In the genomic region with DNA sequence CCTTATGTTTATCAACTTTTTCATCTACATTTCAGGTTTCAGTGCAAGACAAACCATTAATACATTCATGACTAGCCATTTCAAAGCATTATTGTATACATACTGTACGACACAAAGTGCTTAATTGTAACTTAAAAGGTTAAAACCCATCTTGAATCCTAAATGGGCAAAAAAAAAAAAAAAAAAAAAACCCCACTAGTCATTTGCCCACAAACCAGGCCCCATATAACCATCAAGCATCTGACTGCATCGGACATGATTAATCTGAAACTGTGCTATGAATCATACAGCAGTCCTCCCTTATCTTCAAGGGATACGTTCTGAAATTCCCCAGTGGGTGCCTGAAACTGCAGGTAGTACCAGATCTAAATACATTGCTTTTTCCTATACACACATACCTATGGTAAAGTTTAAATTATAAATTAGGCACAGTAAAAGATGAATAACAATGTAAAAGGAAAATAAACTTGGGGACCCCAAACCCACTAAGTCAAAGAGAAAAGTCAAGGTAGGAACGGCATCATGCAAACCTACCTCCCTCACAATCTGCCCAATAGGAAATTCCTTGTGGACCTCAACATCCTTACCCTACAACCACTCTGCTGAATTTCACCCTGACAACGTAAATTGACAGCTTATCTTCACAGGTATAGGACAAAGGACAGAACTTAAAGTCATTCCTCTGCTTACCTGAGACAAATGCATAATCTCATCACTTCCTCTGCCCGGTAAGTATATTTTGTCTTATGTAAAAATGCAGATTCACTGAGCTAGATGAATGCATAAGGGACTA, we compare ENCODE assay signal across 9 cellular contexts. TPM values are rescaled to one million over a fixed set of nuclear protein-coding genes. Genes with fewer than 3 reads are reported as not detected.
A peak's percentile ranks its signal among the peaks of the same experiment; 100 is the strongest.
DNase-seq lines count a peak whose midpoint lies in the region; ATAC-seq, FAIRE-seq and TF ChIP-seq lines count a peak whose summit lies in the region.
"Had no signal": no experiment of that assay in that cellular context is flagged by ENCODE, and none has a peak within 500 bp of the region (broad histone marks: within the 10 kb centered on the region; RNA-seq: fewer than 3 reads in every experiment).

No MANE protein-coding gene starts in this region.

- H3K27me3 ChIP-seq in ascending aorta (no peaks in the 10 kb centered on the region), HepG2 (ENCODE audit: control insufficient read depth in 1 of 2, insufficient read depth in 2 of 2, low read length in 2 of 2) (no peaks in the 10 kb centered on the region)

- intact Hi-C loops in ascending aorta (cut with DNase I) (no loop called here), HepG2 (cut with micrococcal nuclease; ENCODE audit: unreplicated experiment) (no loop called here)

- no peaks in the 10 kb centered on the region for H3K9me3 ChIP-seq in ascending aorta
- no peaks in the 10 kb centered on the region for H3K9me3 ChIP-seq in HepG2 (ENCODE audit: low read length)

- no peaks in the 10 kb centered on the region for H3K27me3 Mint-ChIP-seq in activated T-cell treated with anti-CD3 and anti-CD28 coated beads, Interleukin-2, amount 50 U/mL, for 24 hours
- H3K27me3 Mint-ChIP-seq in T-helper 2 cell treated with Interferon-gamma antibody and Interleukin-4, amounts not matched to agents 5 μg/mL and 100 μg/mL, for 36 hours (ENCODE audit: low read depth) = no peaks in the 10 kb centered on the region
- no peaks in the 10 kb centered on the region for H3K27me3 Mint-ChIP-seq in memory B cell

- no peak for DNase-seq in activated T-cell treated with anti-CD3 and anti-CD28 coated beads, Interleukin-2, amount 50 U/mL, for 24 hours
- DNase-seq in activated T-cell treated with anti-CD3 and anti-CD28 coated beads, Interleukin-2, amount 50 U/mL, for 48 hours = no peak
- DNase-seq in T-helper 2 cell treated with Interferon-gamma antibody and Interleukin-4, amounts not matched to agents 5 μg/mL and 100 μg/mL, for 36 hours (ENCODE audit: low spot score) = peak; percentile 50
- DNase-seq in memory B cell (ENCODE audit: low spot score in 2 of 2) (no peak), cortex of kidney (lab: John Stamatoyannopoulos, UW) (no peak), ascending aorta (ENCODE audit: low spot score in 2 of 2) (no peak), HepG2 (ENCODE audit: low spot score) (no peak)

- H2AFZ ChIP-seq in HepG2 (ENCODE audit: low read length) = no peak overlapping the region

- H3K4me1 Mint-ChIP-seq in activated T-cell treated with anti-CD3 and anti-CD28 coated beads, Interleukin-2, amount 50 U/mL, for 24 hours (ENCODE audit: low read depth) = peaks cover 76% of the 10 kb centered on the region
- H3K4me1 Mint-ChIP-seq in T-helper 2 cell treated with Interferon-gamma antibody and Interleukin-4, amounts not matched to agents 5 μg/mL and 100 μg/mL, for 36 hours (ENCODE audit: low read depth) = peaks cover 54% of the 10 kb centered on the region
- peaks cover 21% of the 10 kb centered on the region for H3K4me1 Mint-ChIP-seq in memory B cell

- no TSS peak for BruUV-seq in HepG2 (replicated peaks; lab: Mats Ljungman, UMichigan)

- H3K79me2 ChIP-seq in HepG2 (ENCODE audit: insufficient read depth, low read length) = peaks cover 98% of the 10 kb centered on the region

- TF ChIP-seq CTCF in ascending aorta (IDR thresholded peaks at IDR 0.05) (no peak), HepG2 (CRISPR knock-in tag; IDR thresholded peaks at IDR 0.05) (no peak)

- no peak for FAIRE-seq in HepG2 (lab: Jason Lieb, UNC)

- H3K4me3 ChIP-seq in ascending aorta (no peak overlapping the region), HepG2 (replicated peaks in 1 of 3; ENCODE audit: insufficient read depth in 1 of 3, low read depth in 2 of 3, low read length in 3 of 3) (no peak overlapping the region)

- no peaks in the 10 kb centered on the region for H3K9me3 Mint-ChIP-seq in activated T-cell treated with anti-CD3 and anti-CD28 coated beads, Interleukin-2, amount 50 U/mL, for 24 hours
- no peaks in the 10 kb centered on the region for H3K9me3 Mint-ChIP-seq in T-helper 2 cell treated with Interferon-gamma antibody and Interleukin-4, amounts not matched to agents 5 μg/mL and 100 μg/mL, for 36 hours
- no peaks in the 10 kb centered on the region for H3K9me3 Mint-ChIP-seq in memory B cell
- H3K9me3 Mint-ChIP-seq: neural crest cell had no signal

- H3K27ac Mint-ChIP-seq in activated T-cell treated with anti-CD3 and anti-CD28 coated beads, Interleukin-2, amount 50 U/mL, for 24 hours = peak overlapping the region; percentile 87
- H3K27ac Mint-ChIP-seq in T-helper 2 cell treated with Interferon-gamma antibody and Interleukin-4, amounts not matched to agents 5 μg/mL and 100 μg/mL, for 36 hours = peak overlapping the region; percentile 22
- no peak overlapping the region for H3K27ac Mint-ChIP-seq in memory B cell

- CTCF ChIA-PET in HepG2 (lab: Yijun Ruan, JAX; ENCODE audit: low intra/inter-chr PET ratio, low total read pairs) = no interaction called here

- H3K4me2 ChIP-seq in HepG2 (ENCODE audit: low read depth, low read length) = no peak overlapping the region

- in situ Hi-C loops in HepG2 (cut with HindIII; ENCODE audit: extremely low pct_ligation_motif_present, low pct_unique_long_range_greater_than_20kb) = no loop called here

- H3K27ac ChIP-seq in ascending aorta = no peak overlapping the region
- no peak overlapping the region for H3K27ac ChIP-seq in HepG2 (ENCODE audit: extremely low read length, insufficient read depth, low read length)

- H4K20me1 ChIP-seq in HepG2 (ENCODE audit: insufficient read depth, low read length) = peaks cover 15% of the 10 kb centered on the region

- peak overlapping the region; percentile 47 for H3K4me3 Mint-ChIP-seq in activated T-cell treated with anti-CD3 and anti-CD28 coated beads, Interleukin-2, amount 50 U/mL, for 24 hours
- H3K4me3 Mint-ChIP-seq in T-helper 2 cell treated with Interferon-gamma antibody and Interleukin-4, amounts not matched to agents 5 μg/mL and 100 μg/mL, for 36 hours = peak overlapping the region; percentile 5
- peak overlapping the region; percentile 29 for H3K4me3 Mint-ChIP-seq in memory B cell
- H3K4me3 Mint-ChIP-seq: neural crest cell had no signal

- no peaks in the 10 kb centered on the region for H3K36me3 ChIP-seq in ascending aorta
- no peaks in the 10 kb centered on the region; a peak in 2 of 5 replicates for H3K36me3 ChIP-seq in HepG2 (replicated peaks in 1 of 2; ENCODE audit: control insufficient read depth in 1 of 2, insufficient read depth in 2 of 2, low read length in 2 of 2)

- TF ChIP-seq EP300 in HepG2 (IDR thresholded peaks at IDR 0.05; ENCODE audit: low read depth in 2 of 2, low read length in 2 of 2) (no peak), HepG2 (CRISPR knock-in tag; IDR thresholded peaks at IDR 0.05; ENCODE audit: borderline replicate concordance) (no peak)

- H3K9ac ChIP-seq in HepG2 (ENCODE audit: insufficient read depth, low read depth, low read length) = no peak overlapping the region

- POLR2A ChIA-PET in HepG2 (lab: Yijun Ruan, JAX) = no interaction called here

- TF ChIP-seq RAD21 in HepG2 (CRISPR knock-in tag; IDR thresholded peaks at IDR 0.05) = no peak

- no peak for TF ChIP-seq POLR2A in HepG2 (IDR thresholded peaks at IDR 0.05; ENCODE audit: insufficient read depth in 1 of 2, low read depth in 2 of 2, low read length in 2 of 2)

- H3K36me3 Mint-ChIP-seq in activated T-cell treated with anti-CD3 and anti-CD28 coated beads, Interleukin-2, amount 50 U/mL, for 24 hours (ENCODE audit: low read depth) = peaks cover 23% of the 10 kb centered on the region
- H3K36me3 Mint-ChIP-seq in T-helper 2 cell treated with Interferon-gamma antibody and Interleukin-4, amounts not matched to agents 5 μg/mL and 100 μg/mL, for 36 hours (ENCODE audit: low read depth) = peaks cover 1% of the 10 kb centered on the region
- no peaks in the 10 kb centered on the region for H3K36me3 Mint-ChIP-seq in memory B cell

- peaks cover 0 to 14% of the 10 kb centered on the region in 2 donors for H3K4me1 ChIP-seq in ascending aorta
- H3K4me1 ChIP-seq in HepG2 (ENCODE audit: insufficient read depth, low read length) = peaks cover 78% of the 10 kb centered on the region

- ATAC-seq in HG03060 (IDR thresholded peaks at IDR 0.05; ENCODE audit: low read depth, unreplicated experiment) = peak; percentile 76
- ATAC-seq in memory B cell (ENCODE audit: low read depth) = peak; percentile 42
- ATAC-seq in HepG2 = no peak

- WGBS in HepG2 (ENCODE audit: low lambda C conversion rate) = 87% methylated on average over 6 of the region's 6 CpGs

TF ChIP-seq in HepG2, 621 proteins besides CTCF, POLR2A, EP300 and RAD21 (continues in another document):
- no peak for TF ChIP-seq MTA1 (CRISPR knock-in tag; IDR thresholded peaks at IDR 0.05; ENCODE audit: borderline replicate concordance)

RNA-seq across cellular contexts. Expression of gene B4GALT5, which starts 14.3 kb away (rescaled TPM):
- total RNA-seq in ascending aorta (15.0 TPM), HepG2 (2016; rRNA removed; fragmentation: Illumina TruSeq; extraction: Trizol) (26.7 and 30.9 TPM in 2 replicates)
- total RNA-seq in HepG2 (2016; cell fraction: cytosol; rRNA removed; fragmentation: Illumina TruSeq; extraction: Trizol; ENCODE audit: low read depth) = 8.0 and 8.5 TPM in 2 replicates
- 22.9 and 29.9 TPM in 2 replicates for total RNA-seq in HepG2 (2016; cell fraction: insoluble cytoplasmic fraction; rRNA removed; fragmentation: Illumina TruSeq; extraction: Trizol)
- total RNA-seq in HepG2 (2016; cell fraction: membrane; rRNA removed; fragmentation: Illumina TruSeq; extraction: Trizol) = 33.9 and 36.1 TPM in 2 replicates
- 27.2 and 29.5 TPM in 2 replicates for total RNA-seq in HepG2 (2016; cell fraction: nucleus; rRNA removed; fragmentation: Illumina TruSeq; extraction: Trizol)
- polyA plus RNA-seq in HepG2 (2011; rRNA removed) = 27.3 and 29.3 TPM in 2 replicates
- 18.3 and 27.5 TPM in 2 replicates for polyA plus RNA-seq in HepG2 (2011; cell fraction: cytosol; rRNA removed)
- polyA plus RNA-seq in HepG2 (2011; cell fraction: nucleus; rRNA removed) = 11.9 and 15.8 TPM in 2 replicates
- 18.1 and 19.7 TPM in 2 replicates for polyA plus RNA-seq in HepG2 (2012)
- polyA plus RNA-seq in HepG2 (2016; cell fraction: cytosol; fragmentation: Illumina TruSeq; extraction: Trizol; ENCODE audit: low read depth) = 5.4 and 5.7 TPM in 2 replicates
- 22.6 and 24.2 TPM in 2 replicates for polyA plus RNA-seq in HepG2 (2016; cell fraction: insoluble cytoplasmic fraction; fragmentation: Illumina TruSeq; extraction: Trizol; ENCODE audit: low read depth)
- polyA plus RNA-seq in HepG2 (2016; cell fraction: membrane; fragmentation: Illumina TruSeq; extraction: Trizol; ENCODE audit: low read depth) = 22.9 and 23.5 TPM in 2 replicates
- polyA plus RNA-seq in HepG2 (2016; cell fraction: nucleus; fragmentation: Illumina TruSeq; extraction: Trizol; ENCODE audit: insufficient read depth, low read depth) = 42.1 and 46.2 TPM in 2 replicates
- polyA minus RNA-seq in HepG2 (2011; rRNA and poly(A)+ RNA removed; ENCODE audit: low replicate concordance) = 38.2 and 60.8 TPM in 2 replicates
- polyA minus RNA-seq in HepG2 (2011; cell fraction: cytosol; rRNA and poly(A)+ RNA removed) = 22.1 and 24.1 TPM in 2 replicates
- polyA minus RNA-seq in HepG2 (2011; cell fraction: nucleus; rRNA and poly(A)+ RNA removed) = 13.5 and 18.5 TPM in 2 replicates
